ENCODE assay signal across 12 cellular contexts in genomic region chr3:46053743-46054515, GRCh38. TPM values are rescaled to one million over a fixed set of nuclear protein-coding genes. Genes with fewer than 3 reads are reported as not detected.
"Had no signal": no experiment of that assay in that cellular context is flagged by ENCODE, and none has a peak within 500 bp of the region (broad histone marks: within the 10 kb centered on the region; RNA-seq: fewer than 3 reads in every experiment).

No MANE protein-coding gene starts in this region.

RNA-seq across cellular contexts. Expression of gene XCR1, which starts 26.6 kb away (rescaled TPM):
- total RNA-seq: endodermal cell; left lobe of liver; mammary epithelial cell; myocyte; naive thymus-derived CD8-positive, alpha-beta T cell; osteocyte; renal cortical epithelial cell; skeletal muscle tissue; subcutaneous adipose tissue; temporal lobe; thyroid gland had no signal
- polyA plus RNA-seq: mammary epithelial cell; naive thymus-derived CD8-positive, alpha-beta T cell; right cardiac atrium had no signal
